Comparison of ENCODE assay signal across 1 cellular context in the genomic region with DNA sequence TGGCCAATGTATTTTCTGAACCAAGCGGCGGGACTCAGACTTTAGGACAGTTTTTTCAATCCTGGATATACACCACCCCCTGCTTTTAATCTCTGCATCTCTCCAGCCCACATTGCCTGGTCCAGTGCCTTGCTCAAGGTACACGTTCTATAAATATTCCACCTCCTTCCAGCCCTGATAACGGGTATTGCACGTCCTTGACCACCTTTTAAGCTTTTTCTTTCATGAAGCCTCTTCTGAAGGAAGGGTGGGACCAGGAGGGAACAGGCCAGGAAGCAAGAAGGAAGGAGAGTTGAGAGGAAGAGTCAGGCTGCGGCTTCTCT.
TF ChIP-seq lines count a peak whose summit lies in the region.

No MANE protein-coding gene starts in this region.

TF ChIP-seq in IMR-90, 13 proteins besides CTCF, POLR2A, EP300 and RAD21:
- no peak for TF ChIP-seq SMC3 (IDR thresholded peaks at IDR 0.05; ENCODE audit: low read depth, low read length)
- TF ChIP-seq FOS (IDR thresholded peaks at IDR 0.05; ENCODE audit: low read depth, low read length), result no peak
- TF ChIP-seq, protein P1, sequence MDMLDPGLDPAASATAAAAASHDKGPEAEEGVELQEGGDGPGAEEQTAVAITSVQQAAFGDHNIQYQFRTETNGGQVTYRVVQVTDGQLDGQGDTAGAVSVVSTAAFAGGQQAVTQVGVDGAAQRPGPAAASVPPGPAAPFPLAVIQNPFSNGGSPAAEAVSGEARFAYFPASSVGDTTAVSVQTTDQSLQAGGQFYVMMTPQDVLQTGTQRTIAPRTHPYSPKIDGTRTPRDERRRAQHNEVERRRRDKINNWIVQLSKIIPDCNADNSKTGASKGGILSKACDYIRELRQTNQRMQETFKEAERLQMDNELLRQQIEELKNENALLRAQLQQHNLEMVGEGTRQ (IDR thresholded peaks at IDR 0.05; ENCODE audit: low read depth, low read length), result no peak
- no peak for TF ChIP-seq MAFK (IDR thresholded peaks at IDR 0.05; ENCODE audit: low read depth, low read length)
- TF ChIP-seq RCOR1 (IDR thresholded peaks at IDR 0.05; ENCODE audit: insufficient replicate concordance, low read length), result no peak
- no peak for TF ChIP-seq MAZ (IDR thresholded peaks at IDR 0.05; ENCODE audit: borderline replicate concordance, low read depth, low read length)
- TF ChIP-seq, protein P2, sequence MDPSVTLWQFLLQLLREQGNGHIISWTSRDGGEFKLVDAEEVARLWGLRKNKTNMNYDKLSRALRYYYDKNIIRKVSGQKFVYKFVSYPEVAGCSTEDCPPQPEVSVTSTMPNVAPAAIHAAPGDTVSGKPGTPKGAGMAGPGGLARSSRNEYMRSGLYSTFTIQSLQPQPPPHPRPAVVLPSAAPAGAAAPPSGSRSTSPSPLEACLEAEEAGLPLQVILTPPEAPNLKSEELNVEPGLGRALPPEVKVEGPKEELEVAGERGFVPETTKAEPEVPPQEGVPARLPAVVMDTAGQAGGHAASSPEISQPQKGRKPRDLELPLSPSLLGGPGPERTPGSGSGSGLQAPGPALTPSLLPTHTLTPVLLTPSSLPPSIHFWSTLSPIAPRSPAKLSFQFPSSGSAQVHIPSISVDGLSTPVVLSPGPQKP (IDR thresholded peaks at IDR 0.05; ENCODE audit: borderline replicate concordance, low read depth, low read length), result no peak
